ENCODE assay signal across 28 cellular contexts in genomic region chr17:14856156-14856555, GRCh38.
"Had no signal": no experiment of that assay in that cellular context is flagged by ENCODE, and none has a peak within 500 bp of the region (broad histone marks: within the 10 kb centered on the region; RNA-seq: fewer than 3 reads in every experiment).

No MANE protein-coding gene starts in this region.

- H3K9me3 ChIP-seq: ascending aorta, MG63 had no signal

- H3K27ac Mint-ChIP-seq: activated CD4-positive, alpha-beta T cell treated with anti-CD3 and anti-CD28 coated beads, Interleukin-2, amount 10 ng/mL, durations not matched to agents 24 days and 14 days; activated CD8-positive, alpha-beta T cell treated with anti-CD3 and anti-CD28 coated beads for 36 hours; activated naive CD8-positive, alpha-beta T cell treated with anti-CD3 and anti-CD28 coated beads for 36 hours; activated T-cell treated with anti-CD3 and anti-CD28 coated beads, Interleukin-2, amount 50 U/mL, for 72 hours; activated T-helper 17 cell treated with anti-CD3 and anti-CD28 coated beads, Interleukin-2, amount 50 U/mL, for 72 hours had no signal

- ATAC-seq: activated CD8-positive, alpha-beta T cell treated with anti-CD3 and anti-CD28 coated beads for 36 hours; activated T-cell treated with anti-CD3 and anti-CD28 coated beads, Interleukin-2, amount 50 U/mL, for 72 hours; activated T-helper 17 cell treated with anti-CD3 and anti-CD28 coated beads, Interleukin-2, amount 50 U/mL, for 72 hours; Panc1 had no signal

- DNase-seq: activated CD4-positive, alpha-beta T cell treated with anti-CD3 and anti-CD28 coated beads, Interleukin-2, amount 10 ng/mL, durations not matched to agents 24 days and 14 days; activated CD4-positive, alpha-beta T cell treated with anti-CD3 and anti-CD28 coated beads, Interleukin-2, amount 50 U/mL, for 4 hours; activated CD8-positive, alpha-beta T cell treated with anti-CD3 and anti-CD28 coated beads for 36 hours; activated effector memory CD4-positive, alpha-beta T cell treated with anti-CD3 and anti-CD28 coated beads, Interleukin-2, amount 50 U/mL, for 16 hours; activated naive CD4-positive, alpha-beta T cell; activated naive CD4-positive, alpha-beta T cell treated with anti-CD3 and anti-CD28 coated beads, Interleukin-2, amount 50 U/mL, for 16 hours; activated naive CD8-positive, alpha-beta T cell treated with anti-CD3 and anti-CD28 coated beads for 36 hours; activated T-cell treated with anti-CD3 and anti-CD28 coated beads, Interleukin-2, amount 50 U/mL, for 1 hour; activated T-cell treated with anti-CD3 and anti-CD28 coated beads, Interleukin-2, amount 50 U/mL, for 72 hours; amygdala; Kasumi-1; KG1; MG63; MV-4-11; NCI-H1092; NCI-H1436 treated with DMSO at 0.1 percent for 48 hours; NCI-H1694 treated with DMSO at 0.1 percent for 48 hours; NCI-H2029; NCI-H345; NCI-H524 treated with DMSO at 0.1 percent for 48 hours; SHP77; SJCRH30; T1000; WERI-Rb-1 had no signal

- H3K9me3 Mint-ChIP-seq: activated CD4-positive, alpha-beta T cell treated with anti-CD3 and anti-CD28 coated beads, Interleukin-2, amount 10 ng/mL, durations not matched to agents 24 days and 14 days; activated CD8-positive, alpha-beta T cell treated with anti-CD3 and anti-CD28 coated beads for 36 hours; activated naive CD8-positive, alpha-beta T cell treated with anti-CD3 and anti-CD28 coated beads for 36 hours; activated T-helper 17 cell treated with anti-CD3 and anti-CD28 coated beads, Interleukin-2, amount 50 U/mL, for 72 hours had no signal

- H3K4me3 ChIP-seq: ascending aorta, MG63, SJCRH30, SK-N-MC had no signal

- H3K4me3 Mint-ChIP-seq: activated CD4-positive, alpha-beta T cell treated with anti-CD3 and anti-CD28 coated beads, Interleukin-2, amount 10 ng/mL, durations not matched to agents 24 days and 14 days; activated CD8-positive, alpha-beta T cell treated with anti-CD3 and anti-CD28 coated beads for 36 hours; activated naive CD8-positive, alpha-beta T cell treated with anti-CD3 and anti-CD28 coated beads for 36 hours; activated T-cell treated with anti-CD3 and anti-CD28 coated beads, Interleukin-2, amount 50 U/mL, for 72 hours; activated T-helper 17 cell treated with anti-CD3 and anti-CD28 coated beads, Interleukin-2, amount 50 U/mL, for 72 hours had no signal

- H3K36me3 Mint-ChIP-seq: activated naive CD8-positive, alpha-beta T cell treated with anti-CD3 and anti-CD28 coated beads for 36 hours had no signal

- H3K4me1 ChIP-seq: ascending aorta, SJCRH30 had no signal

- H3K36me3 ChIP-seq: ascending aorta, MG63, SJCRH30, WERI-Rb-1 had no signal

- H3K4me1 Mint-ChIP-seq: activated CD4-positive, alpha-beta T cell treated with anti-CD3 and anti-CD28 coated beads, Interleukin-2, amount 10 ng/mL, durations not matched to agents 24 days and 14 days; activated naive CD8-positive, alpha-beta T cell treated with anti-CD3 and anti-CD28 coated beads for 36 hours; activated T-helper 17 cell treated with anti-CD3 and anti-CD28 coated beads, Interleukin-2, amount 50 U/mL, for 72 hours had no signal

- H3K27ac ChIP-seq: ascending aorta, SJCRH30, SK-N-MC, WERI-Rb-1 had no signal

- H3K27me3 ChIP-seq: ascending aorta, MG63, SJCRH30 had no signal

- H3K27me3 Mint-ChIP-seq: activated CD4-positive, alpha-beta T cell treated with anti-CD3 and anti-CD28 coated beads, Interleukin-2, amount 10 ng/mL, durations not matched to agents 24 days and 14 days had no signal
